ENCODE assay signal across 39 cellular contexts in genomic region chr21:15462092-15462491, GRCh38.
"Had no signal": no experiment of that assay in that cellular context is flagged by ENCODE, and none has a peak within 500 bp of the region (broad histone marks: within the 10 kb centered on the region; RNA-seq: fewer than 3 reads in every experiment).

No MANE protein-coding gene starts in this region.

- H3K27ac ChIP-seq: adrenal gland, body of pancreas, brain microvascular endothelial cell, breast epithelium, WERI-Rb-1 had no signal

- H3K4me3 Mint-ChIP-seq: activated CD4-positive, alpha-beta memory T cell treated with anti-CD3 and anti-CD28 coated beads, Interleukin-2, amount 10 ng/mL, durations not matched to agents 7 days and 5 days; activated CD4-positive, alpha-beta T cell treated with anti-CD3 and anti-CD28 coated beads for 36 hours; activated CD4-positive, alpha-beta T cell treated with anti-CD3 and anti-CD28 coated beads, Interleukin-2, amount 10 ng/mL, durations not matched to agents 7 days and 5 days; activated CD8-positive, alpha-beta T cell treated with anti-CD3 and anti-CD28 coated beads, Interleukin-2, amount 10 ng/mL, durations not matched to agents 7 days and 5 days; activated naive CD4-positive, alpha-beta T cell treated with anti-CD3 and anti-CD28 coated beads for 36 hours; activated naive CD8-positive, alpha-beta T cell treated with anti-CD3 and anti-CD28 coated beads for 36 hours; activated T-cell treated with anti-CD3 and anti-CD28 coated beads, Interleukin-2, amount 50 U/mL, for 4 hours; activated T-cell treated with anti-CD3 and anti-CD28 coated beads, Interleukin-2, amount 50 U/mL, for 72 hours; activated T-helper 1 cell treated with anti-CD3 and anti-CD28 coated beads, Interleukin-12 subunit alpha, Interleukin-12 subunit beta, Interleukin-2, Interleukin-4 antibody, amounts not matched to agents 30 ng/mL and 10 ng/mL and 1 ng/mL, durations not matched to agents 14 hours and 24 hours and 36 hours; activated T-helper 17 cell treated with anti-CD3 and anti-CD28 coated beads, Interleukin-2, amount 50 U/mL, for 72 hours; T-helper 1 cell treated with Interleukin-12 subunit alpha and Interleukin-12 subunit beta and Interleukin-4 antibody, amounts not matched to agents 30 μg/mL and 1 μg/mL, for 36 hours; T-helper 2 cell treated with Interferon-gamma antibody and Interleukin-4, amounts not matched to agents 5 μg/mL and 100 μg/mL, for 36 hours; WTC11 had no signal

- H3K4me1 ChIP-seq: adrenal gland, body of pancreas, breast epithelium had no signal

- ATAC-seq: activated CD4-positive, alpha-beta T cell treated with anti-CD3 and anti-CD28 coated beads for 36 hours; activated CD4-positive, CD25-positive, alpha-beta regulatory T cell treated with anti-CD3 and anti-CD28 coated beads, Interleukin-2, amount 50 U/mL, for 24 hours; activated CD8-positive, alpha-beta T cell treated with anti-CD3 and anti-CD28 coated beads, Interleukin-2, amount 10 ng/mL, durations not matched to agents 7 days and 5 days; activated naive CD4-positive, alpha-beta T cell treated with anti-CD3 and anti-CD28 coated beads, Interleukin-2, amount 50 U/mL, for 72 hours; activated T-cell treated with anti-CD3 and anti-CD28 coated beads, Interleukin-2, amount 50 U/mL, for 4 hours; activated T-cell treated with anti-CD3 and anti-CD28 coated beads, Interleukin-2, amount 50 U/mL, for 72 hours; activated T-helper 17 cell treated with anti-CD3 and anti-CD28 coated beads, Interleukin-2, amount 50 U/mL, for 72 hours; body of pancreas; WTC11 had no signal

- H3K9me3 Mint-ChIP-seq: activated CD4-positive, alpha-beta memory T cell treated with anti-CD3 and anti-CD28 coated beads, Interleukin-2, amount 10 ng/mL, durations not matched to agents 7 days and 5 days; activated naive CD4-positive, alpha-beta T cell treated with anti-CD3 and anti-CD28 coated beads for 36 hours; activated T-cell treated with anti-CD3 and anti-CD28 coated beads, Interleukin-2, amount 50 U/mL, for 4 hours; activated T-helper 1 cell treated with anti-CD3 and anti-CD28 coated beads, Interleukin-12 subunit alpha, Interleukin-12 subunit beta, Interleukin-2, Interleukin-4 antibody, amounts not matched to agents 30 ng/mL and 10 ng/mL and 1 ng/mL, durations not matched to agents 14 hours and 24 hours and 36 hours; activated T-helper 17 cell treated with anti-CD3 and anti-CD28 coated beads, Interleukin-2, amount 50 U/mL, for 72 hours; T-helper 1 cell treated with Interleukin-12 subunit alpha and Interleukin-12 subunit beta and Interleukin-4 antibody, amounts not matched to agents 30 μg/mL and 1 μg/mL, for 36 hours; T-helper 2 cell treated with Interferon-gamma antibody and Interleukin-4, amounts not matched to agents 5 μg/mL and 100 μg/mL, for 36 hours had no signal

- H3K36me3 ChIP-seq: adrenal gland, brain microvascular endothelial cell, breast epithelium, WERI-Rb-1 had no signal

- FAIRE-seq: astrocyte, TTC549 had no signal

- H3K27me3 ChIP-seq: adrenal gland, body of pancreas, brain microvascular endothelial cell, breast epithelium had no signal

- H3K36me3 Mint-ChIP-seq: activated naive CD4-positive, alpha-beta T cell treated with anti-CD3 and anti-CD28 coated beads, Interleukin-2, amount 50 U/mL, for 72 hours; activated naive CD8-positive, alpha-beta T cell treated with anti-CD3 and anti-CD28 coated beads for 36 hours; WTC11 had no signal

- DNase-seq: activated CD4-positive, alpha-beta memory T cell treated with anti-CD3 and anti-CD28 coated beads, Interleukin-2, amount 10 ng/mL, durations not matched to agents 7 days and 5 days; activated CD4-positive, alpha-beta T cell treated with anti-CD3 and anti-CD28 coated beads for 1 hour; activated CD4-positive, alpha-beta T cell treated with anti-CD3 and anti-CD28 coated beads for 36 hours; activated CD4-positive, alpha-beta T cell treated with anti-CD3 and anti-CD28 coated beads for 48 hours; activated CD4-positive, alpha-beta T cell treated with anti-CD3 and anti-CD28 coated beads, Interleukin-2, amount 10 ng/mL, durations not matched to agents 7 days and 5 days; activated CD4-positive, alpha-beta T cell treated with anti-CD3 and anti-CD28 coated beads, Interleukin-2, amount 50 U/mL, for 48 hours; activated CD4-positive, CD25-positive, alpha-beta regulatory T cell; activated CD8-positive, alpha-beta memory T cell treated with anti-CD3 and anti-CD28 coated beads, Interleukin-2, amount 50 U/mL, for 4 hours; activated CD8-positive, alpha-beta T cell treated with anti-CD3 and anti-CD28 coated beads, Interleukin-2, amount 10 ng/mL, durations not matched to agents 7 days and 5 days; activated effector memory CD4-positive, alpha-beta T cell treated with anti-CD3 and anti-CD28 coated beads, Interleukin-2, amount 50 U/mL, for 16 hours; activated gamma-delta T cell treated with Interleukin-2 at 50 U/mL for 16 hours; activated naive CD4-positive, alpha-beta T cell; activated naive CD4-positive, alpha-beta T cell treated with anti-CD3 and anti-CD28 coated beads for 36 hours; activated naive CD4-positive, alpha-beta T cell treated with anti-CD3 and anti-CD28 coated beads, Interleukin-2, amount 50 U/mL, for 16 hours; activated naive CD8-positive, alpha-beta T cell treated with anti-CD3 and anti-CD28 coated beads for 36 hours; activated T-cell treated with anti-CD3 and anti-CD28 coated beads for 4 hours; activated T-cell treated with anti-CD3 and anti-CD28 coated beads, Interleukin-2, amount 50 U/mL, for 1 hour; activated T-cell treated with anti-CD3 and anti-CD28 coated beads, Interleukin-2, amount 50 U/mL, for 4 hours; activated T-cell treated with anti-CD3 and anti-CD28 coated beads, Interleukin-2, amount 50 U/mL, for 72 hours; adrenal gland; amniotic stem cell; aorta; body of pancreas; brain microvascular endothelial cell; central memory CD4-positive, alpha-beta T cell; T-helper 1 cell; T-helper 2 cell; T-helper 9 cell; WERI-Rb-1 had no signal

- H3K27ac Mint-ChIP-seq: activated CD4-positive, alpha-beta memory T cell treated with anti-CD3 and anti-CD28 coated beads, Interleukin-2, amount 10 ng/mL, durations not matched to agents 7 days and 5 days; activated CD4-positive, alpha-beta T cell treated with anti-CD3 and anti-CD28 coated beads for 36 hours; activated CD4-positive, alpha-beta T cell treated with anti-CD3 and anti-CD28 coated beads, Interleukin-2, amount 10 ng/mL, durations not matched to agents 7 days and 5 days; activated CD8-positive, alpha-beta T cell treated with anti-CD3 and anti-CD28 coated beads, Interleukin-2, amount 10 ng/mL, durations not matched to agents 7 days and 5 days; activated naive CD4-positive, alpha-beta T cell treated with anti-CD3 and anti-CD28 coated beads for 36 hours; activated naive CD4-positive, alpha-beta T cell treated with anti-CD3 and anti-CD28 coated beads, Interleukin-2, amount 50 U/mL, for 72 hours; activated naive CD8-positive, alpha-beta T cell treated with anti-CD3 and anti-CD28 coated beads for 36 hours; activated T-cell treated with anti-CD3 and anti-CD28 coated beads, Interleukin-2, amount 50 U/mL, for 72 hours; activated T-helper 1 cell treated with anti-CD3 and anti-CD28 coated beads, Interleukin-12 subunit alpha, Interleukin-12 subunit beta, Interleukin-2, Interleukin-4 antibody, amounts not matched to agents 30 ng/mL and 10 ng/mL and 1 ng/mL, durations not matched to agents 14 hours and 24 hours and 36 hours; activated T-helper 17 cell treated with anti-CD3 and anti-CD28 coated beads, Interleukin-2, amount 50 U/mL, for 72 hours; T-helper 1 cell treated with Interleukin-12 subunit alpha and Interleukin-12 subunit beta and Interleukin-4 antibody, amounts not matched to agents 30 μg/mL and 1 μg/mL, for 36 hours; T-helper 2 cell treated with Interferon-gamma antibody and Interleukin-4, amounts not matched to agents 5 μg/mL and 100 μg/mL, for 36 hours; WTC11 had no signal

- H3K4me3 ChIP-seq: adrenal gland, body of pancreas, breast epithelium had no signal

- H3K4me1 Mint-ChIP-seq: activated CD4-positive, alpha-beta memory T cell treated with anti-CD3 and anti-CD28 coated beads, Interleukin-2, amount 10 ng/mL, durations not matched to agents 7 days and 5 days; activated CD4-positive, alpha-beta T cell treated with anti-CD3 and anti-CD28 coated beads for 36 hours; activated CD4-positive, alpha-beta T cell treated with anti-CD3 and anti-CD28 coated beads, Interleukin-2, amount 10 ng/mL, durations not matched to agents 7 days and 5 days; activated naive CD8-positive, alpha-beta T cell treated with anti-CD3 and anti-CD28 coated beads for 36 hours; activated T-helper 17 cell treated with anti-CD3 and anti-CD28 coated beads, Interleukin-2, amount 50 U/mL, for 72 hours had no signal

- H3K27me3 Mint-ChIP-seq: activated CD4-positive, alpha-beta memory T cell treated with anti-CD3 and anti-CD28 coated beads, Interleukin-2, amount 10 ng/mL, durations not matched to agents 7 days and 5 days; activated CD4-positive, alpha-beta T cell treated with anti-CD3 and anti-CD28 coated beads for 36 hours; activated CD4-positive, alpha-beta T cell treated with anti-CD3 and anti-CD28 coated beads, Interleukin-2, amount 10 ng/mL, durations not matched to agents 7 days and 5 days; activated naive CD8-positive, alpha-beta T cell treated with anti-CD3 and anti-CD28 coated beads for 36 hours had no signal

- H3K9me3 ChIP-seq: adrenal gland, body of pancreas, breast epithelium had no signal
